Comparison of ENCODE assay signal across 23 cellular contexts in the genomic region with DNA sequence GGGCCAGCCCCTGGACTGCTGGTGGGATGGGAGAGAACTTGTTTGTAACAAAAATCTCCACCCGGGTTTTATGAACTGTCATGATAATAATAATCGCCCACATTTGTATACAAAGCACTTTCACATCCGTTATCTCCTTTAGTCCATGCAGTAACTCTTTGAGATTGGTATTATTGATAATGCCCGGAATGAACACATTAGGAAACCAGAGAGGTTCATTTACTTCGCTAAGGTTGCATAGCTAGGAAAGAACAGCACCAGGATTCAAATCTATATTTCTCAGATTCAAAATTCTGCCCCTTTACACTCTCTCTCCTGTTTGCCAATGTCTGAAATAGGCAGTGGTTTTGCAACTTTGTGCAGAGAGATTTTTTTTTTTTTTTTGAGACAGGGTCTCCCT.
DNase-seq lines count a peak whose midpoint lies in the region; ATAC-seq and TF ChIP-seq lines count a peak whose summit lies in the region.
"Had no signal": no experiment of that assay in that cellular context is flagged by ENCODE, and none has a peak within 500 bp of the region (broad histone marks: within the 10 kb centered on the region; RNA-seq: fewer than 3 reads in every experiment).

No MANE protein-coding gene starts in this region.

- H3K4me3 ChIP-seq in HEK293 (ENCODE audit: low read depth, low read length) (no peak overlapping the region), mesenchymal stem cell (ENCODE audit: insufficient read depth in 1 of 2, low read depth in 1 of 2, low read length in 2 of 2) (no peak overlapping the region)
- no peak overlapping the region for H3K4me3 ChIP-seq in naive thymus-derived CD4-positive, alpha-beta T cell (ENCODE audit: low read length)
- H3K4me3 ChIP-seq: colonic mucosa, sigmoid colon had no signal

- H3K27ac Mint-ChIP-seq in brain (peak overlapping the region in 4 of 5 experiments; percentile 8 to 61 (median 44)), type B pancreatic cell (peak overlapping the region; percentile 91)
- H3K27ac Mint-ChIP-seq in naive thymus-derived CD4-positive, alpha-beta T cell, result no peak overlapping the region
- H3K27ac Mint-ChIP-seq: activated CD8-positive, alpha-beta T cell treated with anti-CD3 and anti-CD28 coated beads, Interleukin-2, amount 10 ng/mL, durations not matched to agents 7 days and 5 days; activated naive CD4-positive, alpha-beta T cell treated with anti-CD3 and anti-CD28 coated beads, Interleukin-2, amount 10 ng/mL, durations not matched to agents 7 days and 5 days; activated T-helper 17 cell treated with anti-CD3 and anti-CD28 coated beads, Interleukin-2, amount 50 U/mL, for 72 hours; immature natural killer cell; stimulated activated effector memory CD8-positive, alpha-beta T cell treated with anti-CD3 and anti-CD28 coated beads, Interleukin-12 subunit alpha, Interleukin-12 subunit beta, amount 100 ng/mL, for 72 hours had no signal

- no peak overlapping the region for H3K4me2 ChIP-seq in mesenchymal stem cell (ENCODE audit: low read length, poor library complexity, severe bottlenecking)

- no peak overlapping the region for H3K14ac ChIP-seq in mesenchymal stem cell (ENCODE audit: low read length in 2 of 2)

- peak overlapping the region; percentile 34 for H3K9ac ChIP-seq in mesenchymal stem cell (ENCODE audit: low read length)

- POLR2A ChIA-PET in HEK293 (lab: Yijun Ruan, JAX), result interaction anchor here (0.7 to 0.9 kb wide), 2 partner anchors 21 to 132 kb away, joined by 3 to 4 read pairs; a partner anchor contains a TSS
- POLR2A ChIA-PET in naive thymus-derived CD4-positive, alpha-beta T cell (lab: Charles Lee), result no interaction called here

- no peak overlapping the region for H2AFZ ChIP-seq in mesenchymal stem cell (ENCODE audit: low read depth, low read length)

- H3K36me3 ChIP-seq in HEK293 (ENCODE audit: control insufficient read depth in 2 of 2, insufficient read depth in 1 of 2, low read length in 2 of 2), result no peaks in the 10 kb centered on the region
- H3K36me3 ChIP-seq in mesenchymal stem cell (ENCODE audit: control insufficient read depth in 1 of 2, insufficient read depth in 2 of 2, low read depth in 1 of 2, low read length in 2 of 2), result no peaks in the 10 kb centered on the region
- H3K36me3 ChIP-seq in naive thymus-derived CD4-positive, alpha-beta T cell (ENCODE audit: control insufficient read depth in 2 of 3, insufficient read depth in 3 of 3, low read length in 3 of 3), result no peaks in the 10 kb centered on the region
- H3K36me3 ChIP-seq: colonic mucosa, sigmoid colon had no signal

- no peak overlapping the region for H2BK15ac ChIP-seq in mesenchymal stem cell (ENCODE audit: low read depth, poor library complexity, severe bottlenecking)

- H3K9me3 ChIP-seq in HEK293 (ENCODE audit: control insufficient read depth, insufficient read depth, low read depth, low read length), result no peaks in the 10 kb centered on the region
- H3K9me3 ChIP-seq in mesenchymal stem cell (ENCODE audit: control insufficient read depth, low read length), result no peaks in the 10 kb centered on the region
- H3K9me3 ChIP-seq in naive thymus-derived CD4-positive, alpha-beta T cell (ENCODE audit: control insufficient read depth in 2 of 3, low read length in 3 of 3), result no peaks in the 10 kb centered on the region
- H3K9me3 ChIP-seq: colonic mucosa, sigmoid colon had no signal

- peaks cover 48% of the 10 kb centered on the region for H3K4me1 Mint-ChIP-seq in brain
- peaks cover 41% of the 10 kb centered on the region for H3K4me1 Mint-ChIP-seq in type B pancreatic cell (ENCODE audit: unreplicated experiment)
- peaks cover 0 to 6% (median 0%) of the 10 kb centered on the region in 7 donors for H3K4me1 Mint-ChIP-seq in naive thymus-derived CD4-positive, alpha-beta T cell
- H3K4me1 Mint-ChIP-seq: activated T-helper 17 cell treated with anti-CD3 and anti-CD28 coated beads, Interleukin-2, amount 50 U/mL, for 72 hours; immature natural killer cell; stimulated activated effector memory CD8-positive, alpha-beta T cell treated with anti-CD3 and anti-CD28 coated beads, Interleukin-12 subunit alpha, Interleukin-12 subunit beta, amount 100 ng/mL, for 72 hours had no signal

- no peak overlapping the region for H4K8ac ChIP-seq in mesenchymal stem cell (ENCODE audit: low read length)

- H2AK5ac ChIP-seq in mesenchymal stem cell (ENCODE audit: low read length, severe bottlenecking), result no peak overlapping the region

- H2BK5ac ChIP-seq in mesenchymal stem cell (ENCODE audit: low read depth, low read length, poor library complexity, severe bottlenecking), result no peak overlapping the region

- H3K4me1 ChIP-seq in HEK293 (ENCODE audit: control insufficient read depth, insufficient read depth, low read length) (peaks cover 7% of the 10 kb centered on the region), mesenchymal stem cell (ENCODE audit: control insufficient read depth, insufficient read depth, low read depth, low read length) (no peaks in the 10 kb centered on the region)
- no peaks in the 10 kb centered on the region for H3K4me1 ChIP-seq in naive thymus-derived CD4-positive, alpha-beta T cell (ENCODE audit: control insufficient read depth in 2 of 2, insufficient read depth in 2 of 2, low read length in 2 of 2)
- H3K4me1 ChIP-seq: colonic mucosa, sigmoid colon had no signal

- H3K9me3 Mint-ChIP-seq in brain (peaks cover 0 to 5% (median 0%) of the 10 kb centered on the region in 5 experiments), type B pancreatic cell (no peaks in the 10 kb centered on the region)
- H3K9me3 Mint-ChIP-seq in naive thymus-derived CD4-positive, alpha-beta T cell, result peaks cover 0 to 2% (median 0%) of the 10 kb centered on the region in 11 donors
- H3K9me3 Mint-ChIP-seq: activated naive CD4-positive, alpha-beta T cell treated with anti-CD3 and anti-CD28 coated beads, Interleukin-2, amount 10 ng/mL, durations not matched to agents 7 days and 5 days; activated T-helper 17 cell treated with anti-CD3 and anti-CD28 coated beads, Interleukin-2, amount 50 U/mL, for 72 hours; immature natural killer cell; stimulated activated effector memory CD8-positive, alpha-beta T cell treated with anti-CD3 and anti-CD28 coated beads, Interleukin-12 subunit alpha, Interleukin-12 subunit beta, amount 100 ng/mL, for 72 hours had no signal

- DNase-seq in mesenchymal stem cell (no peak), type B pancreatic cell (ENCODE audit: extremely low spot score, unreplicated experiment) (no peak), OCI-M2 (lab: John Stamatoyannopoulos, UW; ENCODE audit: unreplicated experiment) (no peak), cortex of kidney (lab: John Stamatoyannopoulos, UW) (no peak)
- DNase-seq in naive thymus-derived CD4-positive, alpha-beta T cell, result no peak
- DNase-seq: activated CD8-positive, alpha-beta T cell treated with anti-CD3 and anti-CD28 coated beads, Interleukin-2, amount 10 ng/mL, durations not matched to agents 7 days and 5 days; activated naive CD4-positive, alpha-beta T cell treated with anti-CD3 and anti-CD28 coated beads, Interleukin-2, amount 10 ng/mL, durations not matched to agents 7 days and 5 days; DND-41; effector CD8-positive, alpha-beta T cell; immature natural killer cell; Karpas-422; NCI-H2081; NCI-H526 treated with DMSO at 0.1 percent for 48 hours; SHP77 treated with DMSO at 0.1 percent for 48 hours; sigmoid colon; T-helper 9 cell had no signal

- H3K18ac ChIP-seq in mesenchymal stem cell (ENCODE audit: low read depth in 1 of 2, low read length in 2 of 2), result no peak overlapping the region

- CTCF ChIA-PET in HEK293 (lab: Yijun Ruan, JAX), result interaction anchor here (0.7 to 2.0 kb wide), 12 partner anchors 10 to 157 kb away, joined by 3 to 22 read pairs (median 4); a partner anchor contains a TSS
- CTCF ChIA-PET in naive thymus-derived CD4-positive, alpha-beta T cell (lab: Charles Lee), result no interaction called here

- H3K36me3 Mint-ChIP-seq in brain, result no peaks in the 10 kb centered on the region
- H3K36me3 Mint-ChIP-seq in type B pancreatic cell, result no peaks in the 10 kb centered on the region
- H3K36me3 Mint-ChIP-seq in naive thymus-derived CD4-positive, alpha-beta T cell, result no peaks in the 10 kb centered on the region
- H3K36me3 Mint-ChIP-seq: activated naive CD4-positive, alpha-beta T cell treated with anti-CD3 and anti-CD28 coated beads, Interleukin-2, amount 10 ng/mL, durations not matched to agents 7 days and 5 days; immature natural killer cell; stimulated activated effector memory CD8-positive, alpha-beta T cell treated with anti-CD3 and anti-CD28 coated beads, Interleukin-12 subunit alpha, Interleukin-12 subunit beta, amount 100 ng/mL, for 72 hours had no signal

- H3K4ac ChIP-seq in mesenchymal stem cell (ENCODE audit: low read depth in 1 of 2, low read length in 2 of 2), result no peak overlapping the region

- no peak for ATAC-seq in naive thymus-derived CD4-positive, alpha-beta T cell
- no peak for ATAC-seq in GM21737 (IDR thresholded peaks at IDR 0.05; ENCODE audit: unreplicated experiment)
- ATAC-seq: activated CD8-positive, alpha-beta T cell treated with anti-CD3 and anti-CD28 coated beads, Interleukin-2, amount 10 ng/mL, durations not matched to agents 7 days and 5 days; activated T-helper 17 cell treated with anti-CD3 and anti-CD28 coated beads, Interleukin-2, amount 50 U/mL, for 72 hours; stimulated activated effector memory CD8-positive, alpha-beta T cell treated with anti-CD3 and anti-CD28 coated beads, Interleukin-12 subunit alpha, Interleukin-12 subunit beta, amount 100 ng/mL, for 72 hours had no signal

- H2BK120ac ChIP-seq in mesenchymal stem cell (ENCODE audit: low read depth, low read length), result no peak overlapping the region

- H2BK12ac ChIP-seq in mesenchymal stem cell (ENCODE audit: low read length in 2 of 2), result no peak overlapping the region

- no peak overlapping the region for H3K23ac ChIP-seq in mesenchymal stem cell (ENCODE audit: low read length in 2 of 2)

- H3K27ac ChIP-seq in HEK293 (ENCODE audit: extremely low read depth, low read depth, low read length) (no peak overlapping the region), mesenchymal stem cell (ENCODE audit: low read length, poor library complexity, severe bottlenecking) (no peak overlapping the region)
- H3K27ac ChIP-seq in naive thymus-derived CD4-positive, alpha-beta T cell (ENCODE audit: low read depth, low read length), result no peak overlapping the region
- H3K27ac ChIP-seq: C4-2B, colonic mucosa had no signal

- H4K91ac ChIP-seq in mesenchymal stem cell (ENCODE audit: low read length), result no peak overlapping the region

- H3K27me3 Mint-ChIP-seq in brain (peaks cover 30% of the 10 kb centered on the region), type B pancreatic cell (peaks cover 28% of the 10 kb centered on the region)
- H3K27me3 Mint-ChIP-seq in naive thymus-derived CD4-positive, alpha-beta T cell, result peaks cover 6 to 39% (median 10%) of the 10 kb centered on the region in 5 donors

- WGBS in mesenchymal stem cell, result 82% methylated on average over 3 of the region's 5 CpGs

- intact Hi-C loops in naive thymus-derived CD4-positive, alpha-beta T cell (cut with micrococcal nuclease), result no loop called here

- peaks cover 24 to 27% of the 10 kb centered on the region in 2 experiments for H3K27me3 ChIP-seq in mesenchymal stem cell (ENCODE audit: control insufficient read depth in 1 of 2, insufficient read depth in 1 of 2, low read length in 2 of 2)
- peaks cover 0 to 4% of the 10 kb centered on the region in 2 donors for H3K27me3 ChIP-seq in naive thymus-derived CD4-positive, alpha-beta T cell (ENCODE audit: control insufficient read depth in 2 of 2, insufficient read depth in 2 of 2, low read length in 2 of 2)
- H3K27me3 ChIP-seq: colonic mucosa had no signal

- TF ChIP-seq CTCF in HEK293 (tag by site-specific recombination; IDR thresholded peaks at IDR 0.05), result no peak
- TF ChIP-seq CTCF in brain (conservative IDR thresholded peaks at IDR 0.05), result no peak
- TF ChIP-seq CTCF in type B pancreatic cell (conservative IDR thresholded peaks at IDR 0.05), result no peak

- H3K4me3 Mint-ChIP-seq in brain, result no peak overlapping the region
- H3K4me3 Mint-ChIP-seq in type B pancreatic cell, result no peak overlapping the region
- H3K4me3 Mint-ChIP-seq in naive thymus-derived CD4-positive, alpha-beta T cell, result no peak overlapping the region
- H3K4me3 Mint-ChIP-seq: activated CD8-positive, alpha-beta T cell treated with anti-CD3 and anti-CD28 coated beads, Interleukin-2, amount 10 ng/mL, durations not matched to agents 7 days and 5 days; activated naive CD4-positive, alpha-beta T cell treated with anti-CD3 and anti-CD28 coated beads, Interleukin-2, amount 10 ng/mL, durations not matched to agents 7 days and 5 days; activated T-helper 17 cell treated with anti-CD3 and anti-CD28 coated beads, Interleukin-2, amount 50 U/mL, for 72 hours; immature natural killer cell; stimulated activated effector memory CD8-positive, alpha-beta T cell treated with anti-CD3 and anti-CD28 coated beads, Interleukin-12 subunit alpha, Interleukin-12 subunit beta, amount 100 ng/mL, for 72 hours had no signal

- H3K79me1 ChIP-seq in mesenchymal stem cell (replicated peaks; ENCODE audit: low read length, poor library complexity, severe bottlenecking), result no peaks in the 10 kb centered on the region

Comparison
In these comparisons a context has a peak if more than half of its experiments do, and no peak if none do; other contexts are left out.
1. H3K27ac Mint-ChIP-seq: peak in brain (4 of 5) and type B pancreatic cell (single experiment); none in naive thymus-derived CD4-positive, alpha-beta T cell (0 of 9).